Comparison of ENCODE assay signal across 9 cellular contexts in the genomic region with DNA sequence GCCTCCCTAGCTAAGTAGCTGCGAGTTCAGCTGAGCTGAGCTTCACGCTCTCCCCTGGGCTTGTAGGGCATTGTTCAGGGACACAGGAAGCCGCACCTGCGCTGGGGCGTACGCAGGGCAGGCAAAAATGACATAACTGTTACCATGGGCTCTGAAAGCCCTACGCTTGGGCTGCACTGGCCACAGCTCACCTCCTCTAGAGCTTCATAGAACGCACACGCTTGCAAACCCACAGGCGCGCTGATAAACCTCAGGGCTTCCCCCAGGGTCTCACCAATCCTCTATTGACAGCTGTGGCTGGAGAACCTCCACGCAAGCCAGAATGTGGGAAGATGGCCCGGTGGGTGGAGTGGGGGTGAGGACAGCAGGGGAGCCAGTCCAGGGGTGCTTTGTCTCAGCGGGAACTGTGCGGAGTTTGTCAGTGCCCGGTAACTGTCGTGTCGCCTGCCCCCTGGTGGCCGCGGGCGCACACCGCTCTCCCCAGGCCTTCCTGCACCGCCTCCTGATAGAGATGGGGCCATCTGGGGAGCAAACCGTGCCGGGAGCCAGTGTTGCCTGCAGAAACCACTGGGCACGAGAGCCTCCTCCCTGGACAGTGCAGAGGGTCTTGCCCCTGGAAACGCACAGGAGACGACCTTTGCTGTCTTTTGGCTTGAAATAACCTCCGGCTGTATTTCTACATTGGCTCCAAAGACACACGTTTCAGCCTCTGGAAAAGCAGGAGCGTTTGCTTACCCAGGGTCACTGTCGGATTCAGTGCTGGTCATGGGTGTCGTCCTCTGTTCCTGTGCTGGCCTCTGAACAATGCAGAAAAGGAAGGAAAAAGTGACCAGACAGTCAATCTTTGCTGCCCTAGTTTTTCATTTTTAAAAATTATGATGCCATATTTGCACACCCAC. TPM values are rescaled to one million over a fixed set of nuclear protein-coding genes. Genes with fewer than 3 reads are reported as not detected.
DNase-seq lines count a peak whose midpoint lies in the region; ATAC-seq and TF ChIP-seq lines count a peak whose summit lies in the region.
"Had no signal": no experiment of that assay in that cellular context is flagged by ENCODE, and none has a peak within 500 bp of the region (broad histone marks: within the 10 kb centered on the region; RNA-seq: fewer than 3 reads in every experiment).

No MANE protein-coding gene starts in this region.

- H3K27ac ChIP-seq in VCaP: no peak overlapping the region
- H3K27ac ChIP-seq: epithelial cell of prostate had no signal

- DNase-seq in GM04504 (ENCODE audit: low read depth): peak; percentile 15
- DNase-seq in HFFc6: peak; percentile 28
- peak; percentile 24 for DNase-seq in NCI-H146 treated with DMSO at 0.1 percent for 48 hours (lab: John Stamatoyannopoulos, UW; ENCODE audit: unreplicated experiment)
- DNase-seq in T47D (ENCODE audit: low read depth in 1 of 2, low spot score in 1 of 2): peak; percentile 55 to 57
- no peak for DNase-seq in kidney epithelial cell (ENCODE audit: low read depth)
- DNase-seq in stimulated activated CD4-positive, alpha-beta T cell treated with anti-CD3 and anti-CD28 coated beads, Interleukin-4, amount 100 ng/mL, for 1 hour: peak; percentile 74

- no peak for ATAC-seq in HG03025 (IDR thresholded peaks at IDR 0.05; ENCODE audit: low FRiP score, unreplicated experiment)

- no peaks in the 10 kb centered on the region for H3K36me3 ChIP-seq in kidney epithelial cell (ENCODE audit: control insufficient read depth, insufficient read depth, low read length)

- no peaks in the 10 kb centered on the region for H3K9me3 Mint-ChIP-seq in HFFc6

- TF ChIP-seq CTCF in HFFc6 (IDR thresholded peaks at IDR 0.05): peak; percentile 96
- peak; percentile 92 for TF ChIP-seq CTCF in VCaP (conservative IDR thresholded peaks at IDR 0.05)
- peak; percentile 95 for TF ChIP-seq CTCF in kidney epithelial cell (IDR thresholded peaks at IDR 0.05; ENCODE audit: insufficient read depth, low read length, poor library complexity, severe bottlenecking)

- in situ Hi-C loops in T47D (cut with HindIII; ENCODE audit: low pct_unique_long_range_greater_than_20kb, low sequenced_read_pairs): no loop called here

- no peaks in the 10 kb centered on the region for H3K36me3 Mint-ChIP-seq in HFFc6 (ENCODE audit: low read depth)

- H3K4me3 ChIP-seq in kidney epithelial cell (ENCODE audit: low read depth, low read length): no peak overlapping the region

- no peaks in the 10 kb centered on the region for H3K27me3 ChIP-seq in kidney epithelial cell (ENCODE audit: control insufficient read depth, insufficient read depth, low read length)

- H3K4me1 Mint-ChIP-seq in HFFc6 (ENCODE audit: low read depth): peaks cover 29% of the 10 kb centered on the region

- no peak overlapping the region for H3K4me3 Mint-ChIP-seq in HFFc6

- no peak overlapping the region for H3K27ac Mint-ChIP-seq in HFFc6

- H3K27me3 Mint-ChIP-seq in HFFc6 (ENCODE audit: insufficient read depth): peaks cover 26% of the 10 kb centered on the region

RNA-seq across cellular contexts. Expression of gene CIDEA, which starts 17.0 kb away (rescaled TPM):
- total RNA-seq in HFFc6 (2021; fragmentation: NEBNext Ultra II Directional; extraction: Animal tissue kit (Norgen Biotek cat#: 25700)): not detected
- 2.0 and 7.1 TPM in 2 replicates for total RNA-seq in kidney epithelial cell
